In genomic region chr18:56987236-56987635, GRCh38 we compare ENCODE assay signal across 23 cellular contexts.
DNase-seq lines count a peak whose midpoint lies in the region; ATAC-seq, FAIRE-seq and TF ChIP-seq lines count a peak whose summit lies in the region.
"Had no signal": no experiment of that assay in that cellular context is flagged by ENCODE, and none has a peak within 500 bp of the region (broad histone marks: within the 10 kb centered on the region; RNA-seq: fewer than 3 reads in every experiment).

No MANE protein-coding gene starts in this region.

- no peak for DNase-seq in H1 (ENCODE audit: low read depth in 1 of 2, low spot score in 2 of 2)
- DNase-seq in GM20000 (ENCODE audit: low spot score) = no peak
- no peak for DNase-seq in activated effector memory CD4-positive, alpha-beta T cell treated with anti-CD3 and anti-CD28 coated beads, Interleukin-2, amount 50 U/mL, for 16 hours
- DNase-seq in left cardiac atrium = no peak
- DNase-seq: CD4-positive, alpha-beta T cell; COR-L47; DMS79 treated with DMSO at 0.1 percent for 48 hours; GM23248; Kasumi-1; MG63; NCI-H2029; NCI-H446 treated with DMSO at 0.1 percent for 48 hours; NCI-H526 treated with DMSO at 0.1 percent for 48 hours; OCI-M1 had no signal

- no peak overlapping the region for H4K8ac ChIP-seq in H1 (ENCODE audit: extremely low read depth, insufficient read depth, low read length)

- H4K5ac ChIP-seq in H1 (ENCODE audit: insufficient read length, low read depth, low read length) = no peak overlapping the region

- H3K4me1 ChIP-seq in ES-I3 (ENCODE audit: insufficient read depth, low read length) (peaks cover 22% of the 10 kb centered on the region), HUES6 (ENCODE audit: control insufficient read depth, insufficient read depth, low read length) (peaks cover 18% of the 10 kb centered on the region), H1 (replicated peaks in 1 of 4; ENCODE audit: control insufficient read depth in 3 of 4, insufficient read depth in 4 of 4, low read length in 3 of 4) (peaks cover 0 to 6% (median 2%) of the 10 kb centered on the region in 4 experiments; a peak in 3 of 7 replicates)

- TF ChIP-seq EP300 in H1 (IDR thresholded peaks at IDR 0.05; ENCODE audit: borderline replicate concordance in 1 of 2, low read depth in 2 of 2, low read length in 2 of 2) (no peak), neural cell (conservative IDR thresholded peaks at IDR 0.05; ENCODE audit: poor library complexity, severe bottlenecking) (no peak)

- H3K9me2 ChIP-seq in neural cell (ENCODE audit: insufficient read depth, low read length) = no peaks in the 10 kb centered on the region

- no peak overlapping the region for H2BK15ac ChIP-seq in H1 (ENCODE audit: low read length)

- H2BK20ac ChIP-seq in H1 (ENCODE audit: low read length) = no peak overlapping the region

- no peak overlapping the region for H3K56ac ChIP-seq in H1 (replicated peaks; ENCODE audit: insufficient read length, low read depth, low read length)

- H2BK5ac ChIP-seq in H1 (ENCODE audit: low read depth, low read length) = no peak overlapping the region

- intact Hi-C loops in left cardiac atrium (cut with DNase I) = no loop called here

- ATAC-seq in HG02759 (IDR thresholded peaks at IDR 0.05; ENCODE audit: unreplicated experiment) (no peak), left cardiac atrium (no peak)
- ATAC-seq: GM12878, HCT116, Right ventricle myocardium inferior had no signal

- H3K9ac ChIP-seq in ES-I3 (ENCODE audit: low read depth, low read length) (peak overlapping the region; percentile 32; the same call in 1 of the 2 replicates), HUES6 (ENCODE audit: low read length) (peak overlapping the region; percentile 10), H1 (replicated peaks in 1 of 4; ENCODE audit: extremely low read depth in 1 of 4, low read depth in 3 of 4, low read length in 3 of 4) (no peak overlapping the region), neural cell (ENCODE audit: low read length) (no peak overlapping the region)
- H3K9ac ChIP-seq: BLaER1, GM23248 had no signal

- no peak overlapping the region for H2BK12ac ChIP-seq in H1 (ENCODE audit: low read depth, low read length)

- no peaks in the 10 kb centered on the region for H3K23me2 ChIP-seq in H1 (ENCODE audit: low read depth, low read length)

- H3F3A ChIP-seq in neural cell (ENCODE audit: insufficient read depth, low read length, poor library complexity, severe bottlenecking) = no peaks in the 10 kb centered on the region

- TF ChIP-seq RAD21 in H1 (IDR thresholded peaks at IDR 0.05 in 1 of 2, conservative IDR thresholded peaks at IDR 0.05 in 1 of 2; ENCODE audit: low read depth in 2 of 2, low read length in 2 of 2) = no peak
- TF ChIP-seq RAD21 in neural cell (conservative IDR thresholded peaks at IDR 0.05) = no peak

- POLR2A ChIA-PET in H1 (lab: Charles Lee; ENCODE audit: partially characterized antibody) = interaction anchor here (0.9 to 1.1 kb wide), 2 partner anchors 68 to 114 kb away, joined by 3 read pairs; no protein-coding TSS in a partner anchor

- H3K4me3 ChIP-seq in HUES6 (ENCODE audit: low read depth, low read length) (peak overlapping the region; percentile 35; the same call in 1 of the 2 replicates), H1 (ENCODE audit: extremely low read depth in 1 of 4, insufficient read depth in 2 of 4, low read depth in 3 of 4, low read length in 4 of 4) (peak overlapping the region in 1 of 4 experiments; percentile 27; a peak in 1 of 8 replicates), neural cell (ENCODE audit: low read length) (no peak overlapping the region)
- H3K4me3 ChIP-seq: BLaER1, GM12878, GM23248, MG63 had no signal

- H3K27ac ChIP-seq in HUES6 (ENCODE audit: low read depth, low read length) (no peak overlapping the region), H1 (ENCODE audit: low read depth, low read length) (no peak overlapping the region), neural cell (ENCODE audit: low read length) (peak overlapping the region; percentile 11)
- H3K27ac ChIP-seq: BLaER1, GM23248 had no signal

- H3K79me2 ChIP-seq in H1 (ENCODE audit: control insufficient read depth in 1 of 2, insufficient read depth in 2 of 2, low read length in 2 of 2) = no peaks in the 10 kb centered on the region
- H3K79me2 ChIP-seq in neural cell (replicated peaks; ENCODE audit: insufficient read depth, low read length) = no peaks in the 10 kb centered on the region

- no peak for TF ChIP-seq CTCF in H1 (IDR thresholded peaks at IDR 0.05; ENCODE audit: control extremely low read depth in 1 of 3, insufficient read depth in 1 of 3, low read depth in 1 of 3, low read length in 3 of 3)
- no peak for TF ChIP-seq CTCF in neural cell (IDR thresholded peaks at IDR 0.05; ENCODE audit: poor library complexity, severe bottlenecking)
- no peak for TF ChIP-seq CTCF in GM20000 (IDR thresholded peaks at IDR 0.05; ENCODE audit: extremely low read depth, missing control alignments)

- no peaks in the 10 kb centered on the region for H3K79me1 ChIP-seq in H1 (ENCODE audit: low read depth, low read length)

- no peak overlapping the region for H2AFZ ChIP-seq in H1 (ENCODE audit: low read length)
- no peak overlapping the region for H2AFZ ChIP-seq in neural cell (ENCODE audit: low read depth, low read length)
- H2AFZ ChIP-seq: GM23248 had no signal

- H4K91ac ChIP-seq in H1 (replicated peaks; ENCODE audit: insufficient read length, low read length) = no peak overlapping the region

- H3K36me3 ChIP-seq in ES-I3 (ENCODE audit: insufficient read depth, low read length) (no peaks in the 10 kb centered on the region), HUES6 (ENCODE audit: control insufficient read depth, insufficient read depth, low read length) (no peaks in the 10 kb centered on the region), H1 (ENCODE audit: control insufficient read depth in 2 of 4, insufficient read depth in 4 of 4, low read length in 3 of 4) (no peaks in the 10 kb centered on the region), neural cell (ENCODE audit: insufficient read depth, low read length) (no peaks in the 10 kb centered on the region)
- H3K36me3 ChIP-seq: BLaER1, MG63 had no signal

- H2AK5ac ChIP-seq in H1 (ENCODE audit: low read depth, low read length) = no peak overlapping the region

- no peak overlapping the region for H2BK120ac ChIP-seq in H1 (replicated peaks; ENCODE audit: low read depth, low read length)

- 79% methylated on average over 5 of the region's 5 CpGs; no CpG with 5 or more reads in 1 of the 2 experiments for WGBS in H1 (ENCODE audit: extremely low coverage in 1 of 2, insufficient coverage in 1 of 2, insufficient read length in 1 of 2, insufficient replicate concordance in 2 of 2, low coverage in 1 of 2, low lambda C conversion rate in 2 of 2, missing lambda C conversion rate in 1 of 2), 2 experiments

- H3K27me3 ChIP-seq in HUES6 (ENCODE audit: control insufficient read depth, insufficient read depth, low read length) (no peaks in the 10 kb centered on the region), H1 (replicated peaks in 1 of 4; ENCODE audit: control insufficient read depth in 3 of 4, extremely low read depth in 1 of 4, insufficient read depth in 3 of 4, low read length in 3 of 4) (no peaks in the 10 kb centered on the region), neural cell (ENCODE audit: insufficient read depth, low read depth, low read length) (no peaks in the 10 kb centered on the region)
- H3K27me3 ChIP-seq: BLaER1, MG63 had no signal

- FAIRE-seq in H1 (lab: Jason Lieb, UNC) = no peak
- FAIRE-seq: GM12878, HTR-8/SVneo had no signal

- CTCF ChIA-PET in H1 (lab: Charles Lee; ENCODE audit: partially characterized antibody) = interaction anchor here (0.6 kb wide), 1 partner anchor 540 kb away, joined by 3 read pairs; no protein-coding TSS in a partner anchor

- no peak overlapping the region for H3K4ac ChIP-seq in H1 (replicated peaks; ENCODE audit: insufficient read length, low read depth, low read length)

- no peak overlapping the region for H3K18ac ChIP-seq in H1 (ENCODE audit: extremely low read depth, low read length)

- H4K20me1 ChIP-seq in H1 (replicated peaks in 1 of 2; ENCODE audit: control insufficient read depth in 1 of 2, insufficient read depth in 2 of 2, low read length in 2 of 2) = no peaks in the 10 kb centered on the region
- H4K20me1 ChIP-seq in neural cell (ENCODE audit: insufficient read depth) = no peaks in the 10 kb centered on the region
- H4K20me1 ChIP-seq: BLaER1 had no signal

- no peak overlapping the region for H3K14ac ChIP-seq in H1 (ENCODE audit: insufficient read length)

- TF ChIP-seq POLR2A in H1 (IDR thresholded peaks at IDR 0.05; ENCODE audit: control extremely low read depth in 1 of 2, low read depth in 2 of 2, low read length in 2 of 2) = no peak

- H3K4me2 ChIP-seq in H1 (ENCODE audit: insufficient read depth in 1 of 2, low read depth in 2 of 2, low read length in 2 of 2) = peak overlapping the region; percentile 14 to 60; a peak in 3 of 4 replicates
- H3K4me2 ChIP-seq in neural cell (ENCODE audit: low read length) = no peak overlapping the region
- H3K4me2 ChIP-seq: BLaER1 had no signal

- no peaks in the 10 kb centered on the region for H3K9me3 ChIP-seq in ES-I3 (ENCODE audit: control insufficient read depth, insufficient read depth, low read length)
- H3K9me3 ChIP-seq in HUES6 (ENCODE audit: control insufficient read depth, insufficient read depth, low read depth, low read length) = no peaks in the 10 kb centered on the region
- H3K9me3 ChIP-seq in H1 (ENCODE audit: insufficient read depth in 2 of 2, low read depth in 1 of 2, low read length in 1 of 2) = no peaks in the 10 kb centered on the region
- H3K9me3 ChIP-seq in neural cell (ENCODE audit: low read length) = no peaks in the 10 kb centered on the region
- H3K9me3 ChIP-seq: BLaER1, MG63 had no signal

- H3K23ac ChIP-seq in H1 (ENCODE audit: insufficient read length) = no peak overlapping the region

TF ChIP-seq in H1, 55 proteins besides CTCF, POLR2A, EP300 and RAD21 (continues in another document):
- no peak for TF ChIP-seq CHD1 (IDR thresholded peaks at IDR 0.05; ENCODE audit: low read depth, low read length)
- no peak for TF ChIP-seq TEAD4 (IDR thresholded peaks at IDR 0.05; ENCODE audit: low read depth, low read length)
- TF ChIP-seq CBX8 (IDR thresholded peaks at IDR 0.05; ENCODE audit: borderline replicate concordance, low read depth, low read length) = no peak
- no peak for TF ChIP-seq BACH1 (IDR thresholded peaks at IDR 0.05; ENCODE audit: low read length)

TF ChIP-seq in neural cell, 6 proteins besides CTCF, POLR2A, EP300 and RAD21:
- no peak for TF ChIP-seq MXI1 (conservative IDR thresholded peaks at IDR 0.05; ENCODE audit: poor library complexity, severe bottlenecking)
- no peak for TF ChIP-seq POLR2AphosphoS5 (IDR thresholded peaks at IDR 0.05)

Comparison
In these comparisons a context has a peak if more than half of its experiments do, and no peak if none do; other contexts are left out.
1. H3K9ac ChIP-seq: peak in ES-I3 (single experiment) and HUES6 (single experiment); none in H1 (0 of 4) and neural cell (single experiment).